In genomic region chr2:20034218-20034617, GRCh38 we compare ENCODE assay signal across 21 cellular contexts. TPM values are rescaled to one million over a fixed set of nuclear protein-coding genes. Genes with fewer than 3 reads are reported as not detected.
"Had no signal": no experiment of that assay in that cellular context is flagged by ENCODE, and none has a peak within 500 bp of the region (broad histone marks: within the 10 kb centered on the region; RNA-seq: fewer than 3 reads in every experiment).

No MANE protein-coding gene starts in this region.

- H3K4me1 ChIP-seq: breast epithelium had no signal

- H3K9me3 ChIP-seq: thyroid gland had no signal

- FAIRE-seq: endometrium had no signal

- H3K4me3 ChIP-seq: breast epithelium, thyroid gland had no signal

- DNase-seq: activated CD4-positive, alpha-beta memory T cell treated with anti-CD3 and anti-CD28 coated beads for 36 hours; activated CD4-positive, alpha-beta T cell treated with anti-CD3 and anti-CD28 coated beads for 48 hours; activated naive CD4-positive, alpha-beta T cell treated with Interleukin-2 at 50 U/mL for 16 hours; activated naive CD8-positive, alpha-beta T cell treated with anti-CD3 and anti-CD28 coated beads for 36 hours; activated T-cell treated with anti-CD3 and anti-CD28 coated beads, Interleukin-2, amount 50 U/mL, for 48 hours; amniotic stem cell; cerebellar nuclear complex; cortex of kidney; erythroblast; foreskin fibroblast; immature natural killer cell; nucleus accumbens; stimulated activated CD4-positive, alpha-beta T cell treated with anti-CD3 and anti-CD28 coated beads, Interleukin-4, amount 100 ng/mL, for 24 hours; stimulated activated naive CD8-positive, alpha-beta T cell treated with anti-CD3 and anti-CD28 coated beads, Interleukin-15, Interleukin-2, amounts not matched to agents 100 U/mL and 50 U/mL, for 24 hours; substantia nigra; SW 1271; T-helper 17 cell; thyroid gland had no signal

- ATAC-seq: stimulated activated naive CD8-positive, alpha-beta T cell treated with anti-CD3 and anti-CD28 coated beads, Interleukin-15, Interleukin-2, amounts not matched to agents 100 U/mL and 50 U/mL, for 24 hours; T-helper 17 cell had no signal

- H3K27ac ChIP-seq: breast epithelium had no signal

- H3K27me3 ChIP-seq: breast epithelium, thyroid gland had no signal

RNA-seq across cellular contexts. Expression of gene MATN3, which starts 21.8 kb away (rescaled TPM):
- total RNA-seq: activated CD4-positive, alpha-beta memory T cell treated with anti-CD3 and anti-CD28 coated beads for 36 hours; activated naive CD8-positive, alpha-beta T cell treated with anti-CD3 and anti-CD28 coated beads for 36 hours; mononuclear cell; T-helper 17 cell had no signal
- polyA plus RNA-seq: immature natural killer cell had no signal
